Comparison of ENCODE assay signal across 11 cellular contexts in genomic region chr3:30597131-30597768, GRCh38. TPM values are rescaled to one million over a fixed set of nuclear protein-coding genes. Genes with fewer than 3 reads are reported as not detected.
DNase-seq lines count a peak whose midpoint lies in the region; ATAC-seq and TF ChIP-seq lines count a peak whose summit lies in the region.
"Had no signal": no experiment of that assay in that cellular context is flagged by ENCODE, and none has a peak within 500 bp of the region (broad histone marks: within the 10 kb centered on the region; RNA-seq: fewer than 3 reads in every experiment).

No MANE protein-coding gene starts in this region.

- H3K9me3 Mint-ChIP-seq in chondrocyte (ENCODE audit: low read depth), result peaks cover 15% of the 10 kb centered on the region

- peaks cover 0 to 18% (median 4%) of the 10 kb centered on the region in 4 donors for H3K4me1 ChIP-seq in right lobe of liver

- H3K9me3 ChIP-seq in right lobe of liver, result no peaks in the 10 kb centered on the region

- no peaks in the 10 kb centered on the region for H3K27me3 ChIP-seq in right lobe of liver

- peak; percentile 66 for DNase-seq in A172 (ENCODE audit: low spot score)
- DNase-seq in HuH-7 (ENCODE audit: low spot score), result peak; percentile 65
- no peak for DNase-seq in chondrocyte (ENCODE audit: low spot score)
- no peak for DNase-seq in right lobe of liver
- no peak for DNase-seq in NCI-H1694 (lab: John Stamatoyannopoulos, UW)
- DNase-seq: CD4-positive, CD25-positive, alpha-beta regulatory T cell; dorsolateral prefrontal cortex; Karpas-422 had no signal

- peak overlapping the region; percentile 1 to 84 (median 73) for H3K27ac ChIP-seq in right lobe of liver
- H3K27ac ChIP-seq: dorsolateral prefrontal cortex had no signal

- H3K27me3 Mint-ChIP-seq in chondrocyte (ENCODE audit: low read depth), result no peaks in the 10 kb centered on the region

- WGBS in right lobe of liver (ENCODE audit: insufficient coverage, low coverage, low lambda C conversion rate, missing lambda C conversion rate), result 6% methylated on average over 1 of the region's 1 CpG

- H3K27ac Mint-ChIP-seq in chondrocyte (ENCODE audit: unreplicated experiment), result peak overlapping the region; percentile 28
- H3K27ac Mint-ChIP-seq: CD4-positive, CD25-positive, alpha-beta regulatory T cell had no signal

- TF ChIP-seq CTCF in chondrocyte (IDR thresholded peaks at IDR 0.05) (no peak), right lobe of liver (IDR thresholded peaks at IDR 0.05) (no peak)

- H3K4me3 ChIP-seq in right lobe of liver, result no peak overlapping the region
- H3K4me3 ChIP-seq: dorsolateral prefrontal cortex had no signal

- intact Hi-C loops in right lobe of liver (cut with DNase I), result no loop called here

- H3K4me3 Mint-ChIP-seq in chondrocyte (ENCODE audit: unreplicated experiment), result no peak overlapping the region
- H3K4me3 Mint-ChIP-seq: CD4-positive, CD25-positive, alpha-beta regulatory T cell had no signal

- peak; percentile 72 for TF ChIP-seq POLR2A in right lobe of liver (IDR thresholded peaks at IDR 0.05)

- no peaks in the 10 kb centered on the region for H3K36me3 ChIP-seq in right lobe of liver

- H3K36me3 Mint-ChIP-seq in chondrocyte (ENCODE audit: low read depth), result no peaks in the 10 kb centered on the region
- H3K36me3 Mint-ChIP-seq: CD4-positive, CD25-positive, alpha-beta regulatory T cell had no signal

- peaks cover 12% of the 10 kb centered on the region for H3K4me1 Mint-ChIP-seq in chondrocyte (ENCODE audit: low read depth)

- peak; percentile 91 to 99 (median 94) for ATAC-seq in right lobe of liver
- ATAC-seq in GM19328 (IDR thresholded peaks at IDR 0.05; ENCODE audit: unreplicated experiment), result no peak
- no peak for ATAC-seq in GM19467 (IDR thresholded peaks at IDR 0.05; ENCODE audit: unreplicated experiment)
- no peak for ATAC-seq in GM21723 (IDR thresholded peaks at IDR 0.05; ENCODE audit: unreplicated experiment)

RNA-seq across cellular contexts. Expression of gene TGFBR2, which starts 9.2 kb away (rescaled TPM):
- 16.6 and 16.9 TPM in 2 replicates for total RNA-seq in A172 (2014; rRNA removed; shearing (Covaris generic))
- total RNA-seq in chondrocyte (25.7 to 52.2 TPM (median 28.4 TPM) in 3 replicates), right lobe of liver (10 to 100 TPM; 24.9 to 52.6 (median 45.5) TPM)

Comparison
In these comparisons a context has a peak if more than half of its experiments do, and no peak if none do; other contexts are left out.
1. DNase-seq: peak in A172 (single experiment) and HuH-7 (single experiment); none in chondrocyte (single experiment), right lobe of liver (0 of 3) and NCI-H1694 (single experiment).
2. ATAC-seq: peak in right lobe of liver (4 of 4); none in GM19328 (single experiment), GM19467 (single experiment) and GM21723 (single experiment).